In genomic region chr3:185423178-185423577, GRCh38 we compare ENCODE assay signal across 1 cellular context.
TF ChIP-seq lines count a peak whose summit lies in the region.

No MANE protein-coding gene starts in this region.

TF ChIP-seq in GM23338, 12 proteins besides CTCF, POLR2A, EP300 and RAD21 (continued from another document):
- TF ChIP-seq, protein P1, sequence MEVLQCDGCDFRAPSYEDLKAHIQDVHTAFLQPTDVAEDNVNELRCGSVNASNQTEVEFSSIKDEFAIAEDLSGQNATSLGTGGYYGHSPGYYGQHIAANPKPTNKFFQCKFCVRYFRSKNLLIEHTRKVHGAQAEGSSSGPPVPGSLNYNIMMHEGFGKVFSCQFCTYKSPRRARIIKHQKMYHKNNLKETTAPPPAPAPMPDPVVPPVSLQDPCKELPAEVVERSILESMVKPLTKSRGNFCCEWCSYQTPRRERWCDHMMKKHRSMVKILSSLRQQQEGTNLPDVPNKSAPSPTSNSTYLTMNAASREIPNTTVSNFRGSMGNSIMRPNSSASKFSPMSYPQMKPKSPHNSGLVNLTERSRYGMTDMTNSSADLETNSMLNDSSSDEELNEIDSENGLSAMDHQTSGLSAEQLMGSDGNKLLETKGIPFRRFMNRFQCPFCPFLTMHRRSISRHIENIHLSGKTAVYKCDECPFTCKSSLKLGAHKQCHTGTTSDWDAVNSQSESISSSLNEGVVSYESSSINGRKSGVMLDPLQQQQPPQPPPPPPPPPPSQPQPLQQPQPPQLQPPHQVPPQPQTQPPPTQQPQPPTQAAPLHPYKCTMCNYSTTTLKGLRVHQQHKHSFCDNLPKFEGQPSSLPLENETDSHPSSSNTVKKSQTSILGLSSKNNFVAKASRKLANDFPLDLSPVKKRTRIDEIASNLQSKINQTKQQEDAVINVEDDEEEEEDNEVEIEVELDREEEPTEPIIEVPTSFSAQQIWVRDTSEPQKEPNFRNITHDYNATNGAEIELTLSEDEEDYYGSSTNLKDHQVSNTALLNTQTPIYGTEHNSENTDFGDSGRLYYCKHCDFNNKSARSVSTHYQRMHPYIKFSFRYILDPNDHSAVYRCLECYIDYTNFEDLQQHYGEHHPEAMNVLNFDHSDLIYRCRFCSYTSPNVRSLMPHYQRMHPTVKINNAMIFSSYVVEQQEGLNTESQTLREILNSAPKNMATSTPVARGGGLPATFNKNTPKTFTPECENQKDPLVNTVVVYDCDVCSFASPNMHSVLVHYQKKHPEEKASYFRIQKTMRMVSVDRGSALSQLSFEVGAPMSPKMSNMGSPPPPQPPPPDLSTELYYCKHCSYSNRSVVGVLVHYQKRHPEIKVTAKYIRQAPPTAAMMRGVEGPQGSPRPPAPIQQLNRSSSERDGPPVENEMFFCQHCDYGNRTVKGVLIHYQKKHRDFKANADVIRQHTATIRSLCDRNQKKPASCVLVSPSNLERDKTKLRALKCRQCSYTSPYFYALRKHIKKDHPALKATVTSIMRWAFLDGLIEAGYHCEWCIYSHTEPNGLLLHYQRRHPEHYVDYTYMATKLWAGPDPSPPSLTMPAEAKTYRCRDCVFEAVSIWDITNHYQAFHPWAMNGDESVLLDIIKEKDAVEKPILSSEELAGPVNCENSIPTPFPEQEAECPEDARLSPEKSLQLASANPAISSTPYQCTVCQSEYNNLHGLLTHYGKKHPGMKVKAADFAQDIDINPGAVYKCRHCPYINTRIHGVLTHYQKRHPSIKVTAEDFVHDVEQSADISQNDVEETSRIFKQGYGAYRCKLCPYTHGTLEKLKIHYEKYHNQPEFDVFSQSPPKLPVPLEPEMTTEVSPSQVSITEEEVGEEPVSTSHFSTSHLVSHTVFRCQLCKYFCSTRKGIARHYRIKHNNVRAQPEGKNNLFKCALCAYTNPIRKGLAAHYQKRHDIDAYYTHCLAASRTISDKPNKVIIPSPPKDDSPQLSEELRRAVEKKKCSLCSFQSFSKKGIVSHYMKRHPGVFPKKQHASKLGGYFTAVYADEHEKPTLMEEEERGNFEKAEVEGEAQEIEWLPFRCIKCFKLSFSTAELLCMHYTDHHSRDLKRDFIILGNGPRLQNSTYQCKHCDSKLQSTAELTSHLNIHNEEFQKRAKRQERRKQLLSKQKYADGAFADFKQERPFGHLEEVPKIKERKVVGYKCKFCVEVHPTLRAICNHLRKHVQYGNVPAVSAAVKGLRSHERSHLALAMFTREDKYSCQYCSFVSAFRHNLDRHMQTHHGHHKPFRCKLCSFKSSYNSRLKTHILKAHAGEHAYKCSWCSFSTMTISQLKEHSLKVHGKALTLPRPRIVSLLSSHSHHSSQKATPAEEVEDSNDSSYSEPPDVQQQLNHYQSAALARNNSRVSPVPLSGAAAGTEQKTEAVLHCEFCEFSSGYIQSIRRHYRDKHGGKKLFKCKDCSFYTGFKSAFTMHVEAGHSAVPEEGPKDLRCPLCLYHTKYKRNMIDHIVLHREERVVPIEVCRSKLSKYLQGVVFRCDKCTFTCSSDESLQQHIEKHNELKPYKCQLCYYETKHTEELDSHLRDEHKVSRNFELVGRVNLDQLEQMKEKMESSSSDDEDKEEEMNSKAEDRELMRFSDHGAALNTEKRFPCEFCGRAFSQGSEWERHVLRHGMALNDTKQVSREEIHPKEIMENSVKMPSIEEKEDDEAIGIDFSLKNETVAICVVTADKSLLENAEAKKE (CRISPR knock-in tag; IDR thresholded peaks at IDR 0.05), result no peak
- TF ChIP-seq EZH2 (IDR thresholded peaks at IDR 0.05; ENCODE audit: low read depth, unreplicated experiment), result no peak
- TF ChIP-seq, protein P2, sequence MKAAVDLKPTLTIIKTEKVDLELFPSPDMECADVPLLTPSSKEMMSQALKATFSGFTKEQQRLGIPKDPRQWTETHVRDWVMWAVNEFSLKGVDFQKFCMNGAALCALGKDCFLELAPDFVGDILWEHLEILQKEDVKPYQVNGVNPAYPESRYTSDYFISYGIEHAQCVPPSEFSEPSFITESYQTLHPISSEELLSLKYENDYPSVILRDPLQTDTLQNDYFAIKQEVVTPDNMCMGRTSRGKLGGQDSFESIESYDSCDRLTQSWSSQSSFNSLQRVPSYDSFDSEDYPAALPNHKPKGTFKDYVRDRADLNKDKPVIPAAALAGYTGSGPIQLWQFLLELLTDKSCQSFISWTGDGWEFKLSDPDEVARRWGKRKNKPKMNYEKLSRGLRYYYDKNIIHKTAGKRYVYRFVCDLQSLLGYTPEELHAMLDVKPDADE (IDR thresholded peaks at IDR 0.05), result no peak
